In genomic region chr2:126661702-126662465, GRCh38 we compare ENCODE assay signal across 12 cellular contexts. TPM values are rescaled to one million over a fixed set of nuclear protein-coding genes. Genes with fewer than 3 reads are reported as not detected.
DNase-seq lines count a peak whose midpoint lies in the region; ATAC-seq lines count a peak whose summit lies in the region.
"Had no signal": no experiment of that assay in that cellular context is flagged by ENCODE, and none has a peak within 500 bp of the region (broad histone marks: within the 10 kb centered on the region; RNA-seq: fewer than 3 reads in every experiment).

No MANE protein-coding gene starts in this region.

- no peak overlapping the region for H2BK15ac ChIP-seq in neuronal stem cell (ENCODE audit: low read length)

- H3K4ac ChIP-seq in neuronal stem cell (ENCODE audit: low read length): no peak overlapping the region

- H3K9ac ChIP-seq in Karpas-422 (ENCODE audit: low read length) (peak overlapping the region; percentile 67), neuronal stem cell (ENCODE audit: low read depth, low read length, poor library complexity) (peak overlapping the region; percentile 32)

- H4K8ac ChIP-seq in neuronal stem cell (ENCODE audit: low read depth, low read length): peak overlapping the region; percentile 48

- H3K27me3 Mint-ChIP-seq in CD4-positive, alpha-beta memory T cell: no peaks in the 10 kb centered on the region
- no peaks in the 10 kb centered on the region for H3K27me3 Mint-ChIP-seq in activated naive CD8-positive, alpha-beta T cell treated with anti-CD3 and anti-CD28 coated beads, Interleukin-2, amount 10 ng/mL, durations not matched to agents 7 days and 5 days

- H3K18ac ChIP-seq in neuronal stem cell (ENCODE audit: low read length): no peak overlapping the region

- no peak overlapping the region for H3K14ac ChIP-seq in neuronal stem cell (ENCODE audit: low read length)

- no peaks in the 10 kb centered on the region for H3K36me3 ChIP-seq in CD4-positive, alpha-beta memory T cell (ENCODE audit: insufficient read depth, low read length)
- H3K36me3 ChIP-seq in Karpas-422 (ENCODE audit: insufficient read depth, low read length): no peaks in the 10 kb centered on the region
- H3K36me3 ChIP-seq in neuronal stem cell (replicated peaks in 1 of 2; ENCODE audit: control insufficient read depth in 2 of 2, insufficient read depth in 2 of 2, low read length in 2 of 2): peaks cover 0 to 14% of the 10 kb centered on the region in 2 donors
- H3K36me3 ChIP-seq: SJSA1 had no signal

- H3K9me2 ChIP-seq in Karpas-422 (replicated peaks; ENCODE audit: insufficient read depth, low read length): no peaks in the 10 kb centered on the region

- H2BK120ac ChIP-seq in neuronal stem cell (ENCODE audit: low read depth, low read length): no peak overlapping the region

- no peak overlapping the region for H3K4me3 ChIP-seq in CD4-positive, alpha-beta memory T cell (ENCODE audit: low read length in 2 of 2)
- peak overlapping the region; percentile 65 for H3K4me3 ChIP-seq in Karpas-422 (ENCODE audit: low read length)
- no peak overlapping the region for H3K4me3 ChIP-seq in neuronal stem cell (ENCODE audit: low read length in 2 of 2)
- H3K4me3 ChIP-seq: SJSA1 had no signal

- no peaks in the 10 kb centered on the region for H4K20me1 ChIP-seq in Karpas-422 (ENCODE audit: insufficient read depth, low read depth, low read length)

- no CpG with 5 or more reads among the region's 10 CpGs for WGBS in neuronal stem cell (ENCODE audit: extremely low coverage in 2 of 2, insufficient read length in 2 of 2, insufficient replicate concordance in 1 of 2), 2 donors

- peak overlapping the region; percentile 18 to 87 (median 76) for H3K4me3 Mint-ChIP-seq in CD4-positive, alpha-beta memory T cell
- peak overlapping the region; percentile 71 for H3K4me3 Mint-ChIP-seq in activated naive CD8-positive, alpha-beta T cell treated with anti-CD3 and anti-CD28 coated beads, Interleukin-2, amount 10 ng/mL, durations not matched to agents 7 days and 5 days

- H3K9me3 Mint-ChIP-seq in CD4-positive, alpha-beta memory T cell: no peaks in the 10 kb centered on the region
- H3K9me3 Mint-ChIP-seq in activated naive CD8-positive, alpha-beta T cell treated with anti-CD3 and anti-CD28 coated beads, Interleukin-2, amount 10 ng/mL, durations not matched to agents 7 days and 5 days: no peaks in the 10 kb centered on the region

- H3K79me1 ChIP-seq in neuronal stem cell (ENCODE audit: low read depth, low read length): peaks cover 5% of the 10 kb centered on the region

- ATAC-seq in activated naive CD8-positive, alpha-beta T cell treated with anti-CD3 and anti-CD28 coated beads, Interleukin-2, amount 10 ng/mL, durations not matched to agents 7 days and 5 days (ENCODE audit: low read depth): no peak
- ATAC-seq in HG02852 (IDR thresholded peaks at IDR 0.05; ENCODE audit: unreplicated experiment): no peak

- peaks cover 91% of the 10 kb centered on the region for H3K4me1 ChIP-seq in CD4-positive, alpha-beta memory T cell (ENCODE audit: insufficient read depth, low read length)
- H3K4me1 ChIP-seq in Karpas-422 (ENCODE audit: low read length) (peaks cover 89% of the 10 kb centered on the region), neuronal stem cell (ENCODE audit: control insufficient read depth in 2 of 2, insufficient read depth in 1 of 2, low read depth in 1 of 2, low read length in 2 of 2) (peaks cover 24 to 37% of the 10 kb centered on the region in 2 donors)
- H3K4me1 ChIP-seq: SJSA1 had no signal

- no peak for DNase-seq in CD4-positive, alpha-beta memory T cell
- DNase-seq in Karpas-422: peak; percentile 62
- DNase-seq in activated naive CD8-positive, alpha-beta T cell treated with anti-CD3 and anti-CD28 coated beads, Interleukin-2, amount 10 ng/mL, durations not matched to agents 7 days and 5 days: no peak
- DNase-seq in neuronal stem cell (ENCODE audit: low spot score): no peak
- DNase-seq in NCI-H2171 treated with DMSO at 0.1 percent for 48 hours (lab: John Stamatoyannopoulos, UW): no peak
- no peak for DNase-seq in activated CD8-positive, alpha-beta memory T cell treated with anti-CD3 and anti-CD28 coated beads for 24 hours
- DNase-seq: caudate nucleus; NCI-H510A treated with DMSO at 0.1 percent for 48 hours; stimulated activated CD4-positive, alpha-beta T cell treated with anti-CD3 and anti-CD28 coated beads, Interleukin-2, amount 100 ng/mL, for 24 hours had no signal

- no peaks in the 10 kb centered on the region for H3K27me3 ChIP-seq in CD4-positive, alpha-beta memory T cell (ENCODE audit: insufficient read depth, low read length)
- H3K27me3 ChIP-seq in Karpas-422 (ENCODE audit: low read length): no peaks in the 10 kb centered on the region
- peaks cover 0 to 2% (median 0%) of the 10 kb centered on the region in 3 experiments for H3K27me3 ChIP-seq in neuronal stem cell (ENCODE audit: control insufficient read depth in 3 of 3, insufficient read depth in 3 of 3, low read depth in 1 of 3, low read length in 3 of 3)

- H3K27ac Mint-ChIP-seq in CD4-positive, alpha-beta memory T cell: peak overlapping the region; percentile 94 to 98 (median 96)
- H3K27ac Mint-ChIP-seq in activated naive CD8-positive, alpha-beta T cell treated with anti-CD3 and anti-CD28 coated beads, Interleukin-2, amount 10 ng/mL, durations not matched to agents 7 days and 5 days: peak overlapping the region; percentile 98

- H3K4me1 Mint-ChIP-seq in CD4-positive, alpha-beta memory T cell: peaks cover 61 to 100% (median 88%) of the 10 kb centered on the region in 4 donors
- H3K4me1 Mint-ChIP-seq in activated naive CD8-positive, alpha-beta T cell treated with anti-CD3 and anti-CD28 coated beads, Interleukin-2, amount 10 ng/mL, durations not matched to agents 7 days and 5 days: peaks cover 76% of the 10 kb centered on the region

- H2BK5ac ChIP-seq in neuronal stem cell (ENCODE audit: low read length): no peak overlapping the region

- H2AFZ ChIP-seq in Karpas-422 (ENCODE audit: low read length) (no peak overlapping the region), neuronal stem cell (ENCODE audit: low read length) (no peak overlapping the region)

- CTCF ChIA-PET in CD4-positive, alpha-beta memory T cell (lab: Charles Lee; ENCODE audit: partially characterized antibody): interaction anchor here (1.2 to 3.1 kb wide), 4 partner anchors 18 to 134 kb away, joined by 3 to 13 read pairs (median 6); no protein-coding TSS in a partner anchor

- H3K27ac ChIP-seq in CD4-positive, alpha-beta memory T cell (ENCODE audit: low read depth, low read length): peak overlapping the region; percentile 41
- peak overlapping the region; percentile 92 for H3K27ac ChIP-seq in Karpas-422 (ENCODE audit: low read length)
- H3K27ac ChIP-seq in neuronal stem cell (replicated peaks; ENCODE audit: low read length): no peak overlapping the region
- H3K27ac ChIP-seq: SJSA1 had no signal

- H3K23ac ChIP-seq in neuronal stem cell (ENCODE audit: low read depth, low read length, poor library complexity): no peak overlapping the region

- H3K36me3 Mint-ChIP-seq in CD4-positive, alpha-beta memory T cell: peaks cover 15 to 34% of the 10 kb centered on the region in 2 donors
- peaks cover 34% of the 10 kb centered on the region for H3K36me3 Mint-ChIP-seq in activated naive CD8-positive, alpha-beta T cell treated with anti-CD3 and anti-CD28 coated beads, Interleukin-2, amount 10 ng/mL, durations not matched to agents 7 days and 5 days

- H3K4me2 ChIP-seq in Karpas-422 (ENCODE audit: low read depth, low read length, poor library complexity, severe bottlenecking) (peak overlapping the region; percentile 81), neuronal stem cell (ENCODE audit: insufficient read depth, low read length, poor library complexity, severe bottlenecking) (no peak overlapping the region)

- H3K79me2 ChIP-seq in Karpas-422 (ENCODE audit: low read length): peaks cover 88% of the 10 kb centered on the region

- H2BK12ac ChIP-seq in neuronal stem cell (ENCODE audit: low read length): no peak overlapping the region

- intact Hi-C loops in CD4-positive, alpha-beta memory T cell (cut with micrococcal nuclease): no loop called here

- H4K91ac ChIP-seq in neuronal stem cell (ENCODE audit: low read depth, low read length, poor library complexity): no peak overlapping the region

- POLR2A ChIA-PET in CD4-positive, alpha-beta memory T cell (lab: Charles Lee; ENCODE audit: partially characterized antibody): interaction anchor here (0.7 to 2.0 kb wide), 4 partner anchors 9 to 133 kb away, joined by 3 to 5 read pairs (median 4); no protein-coding TSS in a partner anchor
- POLR2A ChIA-PET in activated naive CD8-positive, alpha-beta T cell treated with anti-CD3 and anti-CD28 coated beads, Interleukin-2, amount 10 ng/mL, durations not matched to agents 7 days and 5 days (lab: Charles Lee): interaction anchor here (1.8 kb wide), 1 partner anchor 101 kb away, joined by 6 read pairs; no protein-coding TSS in a partner anchor

- H3K9me3 ChIP-seq in CD4-positive, alpha-beta memory T cell (ENCODE audit: control insufficient read depth in 1 of 2, low read length in 2 of 2): no peaks in the 10 kb centered on the region
- H3K9me3 ChIP-seq in Karpas-422 (ENCODE audit: low read length): no peaks in the 10 kb centered on the region
- H3K9me3 ChIP-seq in neuronal stem cell (replicated peaks in 1 of 2; ENCODE audit: control insufficient read depth in 2 of 2, insufficient read depth in 1 of 2, low read depth in 1 of 2, low read length in 2 of 2): no peaks in the 10 kb centered on the region
- H3K9me3 ChIP-seq: SJSA1 had no signal

- no peak overlapping the region for H2AK5ac ChIP-seq in neuronal stem cell (ENCODE audit: low read depth, low read length)

RNA-seq across cellular contexts. Expression of gene GYPC, which starts 5.9 kb away (rescaled TPM):
- 10 to 100 TPM; 78.5 to 80.8 TPM for total RNA-seq in CD4-positive, alpha-beta memory T cell
- 100 to 1,000 TPM; 145 to 165 TPM for polyA plus RNA-seq in CD4-positive, alpha-beta memory T cell
- 156 and 251 TPM in 2 replicates for total RNA-seq in Karpas-422 (2014; rRNA removed; shearing (Covaris generic); ENCODE audit: low replicate concordance)
- total RNA-seq in activated naive CD8-positive, alpha-beta T cell treated with anti-CD3 and anti-CD28 coated beads, Interleukin-2, amount 10 ng/mL, durations not matched to agents 7 days and 5 days: 100 to 1,000 TPM; 132 to 137 TPM
- polyA plus RNA-seq in neuronal stem cell (2013, experiment 1 of 2): 24.1 TPM
- polyA plus RNA-seq in neuronal stem cell (2013, experiment 2 of 2): 24.1 TPM
- total RNA-seq: SJSA1 had no signal
- polyA plus RNA-seq: keratinocyte had no signal
